Comparison of ENCODE assay signal across 10 cellular contexts in the genomic region with DNA sequence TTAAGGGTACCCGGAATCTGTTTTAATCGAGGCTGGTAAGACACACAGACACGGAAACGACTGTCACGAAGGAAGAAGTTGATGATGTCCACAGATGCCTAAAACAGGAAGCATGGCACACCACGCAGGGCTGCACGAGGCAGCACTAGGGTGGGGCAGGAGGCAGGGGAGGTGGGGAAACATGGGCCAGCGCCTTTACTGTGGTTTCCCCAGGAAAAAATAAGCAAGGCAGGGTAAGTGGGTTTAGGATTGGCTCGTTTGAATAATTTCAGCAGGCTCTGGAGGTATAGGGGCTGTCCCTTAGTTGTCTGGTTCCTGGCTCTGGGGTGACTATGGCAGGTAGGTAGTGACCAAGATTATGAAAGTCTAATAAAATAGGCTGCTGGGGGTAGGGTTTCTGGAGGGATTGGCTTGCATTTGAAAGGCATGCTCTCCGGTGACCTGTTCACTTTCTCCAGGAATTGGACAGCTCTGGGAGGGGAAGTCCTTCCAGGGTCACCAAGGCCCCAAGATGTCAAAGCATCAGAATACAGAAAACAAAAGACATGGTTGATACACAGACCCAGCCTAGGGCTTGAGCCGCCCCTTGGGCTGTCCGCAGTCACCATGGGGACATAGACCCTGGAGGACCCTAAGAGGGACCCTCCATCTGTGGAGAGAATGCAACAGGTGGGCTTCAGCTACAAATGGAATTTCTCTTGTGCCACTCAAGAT. TPM values are rescaled to one million over a fixed set of nuclear protein-coding genes. Genes with fewer than 3 reads are reported as not detected.
DNase-seq lines count a peak whose midpoint lies in the region; ATAC-seq, FAIRE-seq and TF ChIP-seq lines count a peak whose summit lies in the region.
"Had no signal": no experiment of that assay in that cellular context is flagged by ENCODE, and none has a peak within 500 bp of the region (broad histone marks: within the 10 kb centered on the region; RNA-seq: fewer than 3 reads in every experiment).

No MANE protein-coding gene starts in this region.

- no peak for TF ChIP-seq CTCF in GM12865 (IDR thresholded peaks at IDR 0.05; ENCODE audit: insufficient read depth, low read depth, low read length, missing control alignments)
- TF ChIP-seq CTCF in mammary epithelial cell (conservative IDR thresholded peaks at IDR 0.05 in 1 of 2, IDR thresholded peaks at IDR 0.05 in 1 of 2; ENCODE audit: extremely low read depth in 1 of 2, insufficient read depth in 1 of 2, low read depth in 1 of 2, low read length in 2 of 2): no peak

- dilution Hi-C loops in mammary epithelial cell (cut with HindIII; ENCODE audit: low sequenced_read_pairs): no loop called here

- H3K27me3 ChIP-seq in mammary epithelial cell (ENCODE audit: insufficient read depth, low read length): no peaks in the 10 kb centered on the region

- CTCF ChIA-PET in mammary epithelial cell (lab: Charles Lee; ENCODE audit: low non-redundant PET): no interaction called here

- no peaks in the 10 kb centered on the region for H3K9me3 ChIP-seq in T-helper 17 cell (ENCODE audit: control insufficient read depth, low read length, poor library complexity, severe bottlenecking)
- H3K9me3 ChIP-seq in mammary epithelial cell (replicated peaks; ENCODE audit: insufficient read depth, low read length): no peaks in the 10 kb centered on the region

- in situ Hi-C loops in mammary epithelial cell (cut with MboI; ENCODE audit: low sequenced_read_pairs in 2 of 2): no loop called here

- ATAC-seq in T-helper 17 cell: peak; percentile 93
- peak; percentile 77 to 95 for ATAC-seq in activated naive CD4-positive, alpha-beta T cell treated with anti-CD3 and anti-CD28 coated beads, Interleukin-2, amount 50 U/mL, for 72 hours
- no peak for ATAC-seq in HG03139 (IDR thresholded peaks at IDR 0.05; ENCODE audit: unreplicated experiment)

- no peaks in the 10 kb centered on the region for H4K20me1 ChIP-seq in mammary epithelial cell (ENCODE audit: insufficient read depth, low read length)

- DNase-seq in GM12865 (ENCODE audit: low read depth) (peak; percentile 31), T-helper 17 cell (no peak), pons (ENCODE audit: low spot score) (peak; percentile 26), mammary epithelial cell (no peak), dedifferentiated amniotic fluid mesenchymal stem cell (ENCODE audit: extremely low spot score) (no peak), frontal cortex (ENCODE audit: low spot score in 2 of 2) (no peak)
- DNase-seq in activated naive CD4-positive, alpha-beta T cell treated with anti-CD3 and anti-CD28 coated beads, Interleukin-2, amount 50 U/mL, for 72 hours (ENCODE audit: low spot score in 2 of 2): peak; percentile 15 to 62
- DNase-seq: H7, NCI-H1105 had no signal

- H3K27me3 Mint-ChIP-seq in T-helper 17 cell: no peaks in the 10 kb centered on the region

- H3K9ac ChIP-seq in mammary epithelial cell (ENCODE audit: insufficient read depth, low read length): no peak overlapping the region

- H3K4me1 ChIP-seq in mammary epithelial cell (ENCODE audit: insufficient read depth, low read length): peaks cover 3% of the 10 kb centered on the region

- no peaks in the 10 kb centered on the region for H3K79me2 ChIP-seq in mammary epithelial cell (ENCODE audit: insufficient read depth, low read length)

- H3K9me3 Mint-ChIP-seq in activated naive CD4-positive, alpha-beta T cell treated with anti-CD3 and anti-CD28 coated beads, Interleukin-2, amount 50 U/mL, for 72 hours: peaks cover 0 to 6% of the 10 kb centered on the region in 2 donors

- intact Hi-C loops in mammary epithelial cell (cut with micrococcal nuclease): loop anchor here (5.0 to 10.0 kb wide), 4 partner anchors 140 to 597 kb away; no protein-coding TSS in a partner anchor

- no peak overlapping the region for H3K4me3 ChIP-seq in GM12865 (ENCODE audit: low read depth, low read length)
- no peak overlapping the region for H3K4me3 ChIP-seq in mammary epithelial cell (replicated peaks in 1 of 3; ENCODE audit: insufficient read depth in 1 of 3, low read depth in 2 of 3, low read length in 3 of 3)

- peaks cover 34% of the 10 kb centered on the region for H3K4me1 Mint-ChIP-seq in T-helper 17 cell

- no peak overlapping the region for H2AFZ ChIP-seq in mammary epithelial cell (ENCODE audit: low read depth, low read length)

- H3K4me3 Mint-ChIP-seq in T-helper 17 cell: peak overlapping the region; percentile 43

- WGBS in mammary epithelial cell (ENCODE audit: low coverage, missing lambda C conversion rate): 91% methylated on average over 12 of the region's 12 CpGs

- FAIRE-seq in frontal cortex (lab: Jason Lieb, UNC): no peak

- BruUV-seq in mammary epithelial cell (replicated peaks; lab: Mats Ljungman, UMichigan): no TSS peak

- no peak overlapping the region for H3K4me2 ChIP-seq in mammary epithelial cell (ENCODE audit: insufficient read depth, low read depth, low read length)

- peak overlapping the region; percentile 91 for H3K27ac Mint-ChIP-seq in T-helper 17 cell
- peak overlapping the region; percentile 47 to 59 for H3K27ac Mint-ChIP-seq in activated naive CD4-positive, alpha-beta T cell treated with anti-CD3 and anti-CD28 coated beads, Interleukin-2, amount 50 U/mL, for 72 hours

- H3K36me3 ChIP-seq in mammary epithelial cell (ENCODE audit: insufficient read depth, low read length): no peaks in the 10 kb centered on the region

- no peak overlapping the region for H3K27ac ChIP-seq in mammary epithelial cell (ENCODE audit: insufficient read depth, low read depth, low read length)

- no peaks in the 10 kb centered on the region for H3K36me3 Mint-ChIP-seq in T-helper 17 cell (ENCODE audit: low read depth)
- no peaks in the 10 kb centered on the region for H3K36me3 Mint-ChIP-seq in activated naive CD4-positive, alpha-beta T cell treated with anti-CD3 and anti-CD28 coated beads, Interleukin-2, amount 50 U/mL, for 72 hours

RNA-seq across cellular contexts. Expression of a gene that starts 35.3 kb away (rescaled TPM):
- 1 to 10 TPM in 1 of 2 donors, under 1 TPM in 1; 0.89 to 2.7 TPM for total RNA-seq in T-helper 17 cell
- total RNA-seq in activated naive CD4-positive, alpha-beta T cell treated with anti-CD3 and anti-CD28 coated beads, Interleukin-2, amount 50 U/mL, for 72 hours: under 1 TPM in 1 of 2 donors, not detected in 1; 0.66 TPM
- 1 to 10 TPM; 1.5 to 2.9 TPM for total RNA-seq in mammary epithelial cell
- 1.2 TPM for polyA plus RNA-seq in mammary epithelial cell
- 5.3 TPM for polyA minus RNA-seq in mammary epithelial cell
- 0.82 TPM for total RNA-seq in frontal cortex
- total RNA-seq: H7 had no signal

Comparison
In these comparisons a context has a peak if more than half of its experiments do, and no peak if none do; other contexts are left out.
1. DNase-seq: peak in GM12865 (single experiment), activated naive CD4-positive, alpha-beta T cell treated with anti-CD3 and anti-CD28 coated beads, Interleukin-2, amount 50 U/mL, for 72 hours (2 of 2) and pons (single experiment); none in T-helper 17 cell (0 of 3), mammary epithelial cell (single experiment), dedifferentiated amniotic fluid mesenchymal stem cell (single experiment) and frontal cortex (0 of 2).